ENCODE assay signal across 8 cellular contexts in genomic region chr15:58182460-58183163, GRCh38. TPM values are rescaled to one million over a fixed set of nuclear protein-coding genes. Genes with fewer than 3 reads are reported as not detected.
A peak's percentile ranks its signal among the peaks of the same experiment; 100 is the strongest.
DNase-seq lines count a peak whose midpoint lies in the region; TF ChIP-seq lines count a peak whose summit lies in the region.

No MANE protein-coding gene starts in this region.

- TF ChIP-seq CTCF in VCaP (conservative IDR thresholded peaks at IDR 0.05) (peak; percentile 98), endothelial cell (IDR thresholded peaks at IDR 0.05; ENCODE audit: unreplicated experiment) (no peak), mesothelial cell of epicardium (IDR thresholded peaks at IDR 0.05; ENCODE audit: unreplicated experiment) (no peak)

- CTCF ChIA-PET in activated naive CD4-positive, alpha-beta T cell treated with anti-CD3 and anti-CD28 coated beads, Interleukin-2, amount 10 ng/mL, durations not matched to agents 7 days and 5 days (lab: Charles Lee), result interaction anchor here (0.8 to 3.5 kb wide), 7 partner anchors 29 to 433 kb away, joined by 3 to 12 read pairs (median 8); no protein-coding TSS in a partner anchor

- H3K27ac Mint-ChIP-seq in activated naive CD4-positive, alpha-beta T cell treated with anti-CD3 and anti-CD28 coated beads, Interleukin-2, amount 10 ng/mL, durations not matched to agents 7 days and 5 days, result no peak overlapping the region
- H3K27ac Mint-ChIP-seq in endothelial cell (ENCODE audit: unreplicated experiment) (no peak overlapping the region), mesothelial cell of epicardium (no peak overlapping the region)

- no peak overlapping the region for H3K4me3 Mint-ChIP-seq in activated naive CD4-positive, alpha-beta T cell treated with anti-CD3 and anti-CD28 coated beads, Interleukin-2, amount 10 ng/mL, durations not matched to agents 7 days and 5 days
- no peak overlapping the region for H3K4me3 Mint-ChIP-seq in endothelial cell (ENCODE audit: unreplicated experiment)
- H3K4me3 Mint-ChIP-seq in mesothelial cell of epicardium, result no peak overlapping the region

- peak; percentile 46 for DNase-seq in activated naive CD4-positive, alpha-beta T cell treated with anti-CD3 and anti-CD28 coated beads, Interleukin-2, amount 10 ng/mL, durations not matched to agents 7 days and 5 days
- DNase-seq in activated naive CD4-positive, alpha-beta T cell (lab: John Stamatoyannopoulos, UW), result no peak
- DNase-seq in MV-4-11 (lab: John Stamatoyannopoulos, UW) (peak; percentile 7), endothelial cell (ENCODE audit: low spot score) (peak; percentile 62), mesothelial cell of epicardium (ENCODE audit: low spot score in 2 of 2, unreplicated experiment in 2 of 2) (peak; percentile 32 to 57), superior temporal gyrus (ENCODE audit: extremely low spot score) (peak; percentile 73), OCI-M2 (lab: John Stamatoyannopoulos, UW; ENCODE audit: unreplicated experiment) (no peak)

- no peaks in the 10 kb centered on the region for H3K4me1 Mint-ChIP-seq in activated naive CD4-positive, alpha-beta T cell treated with anti-CD3 and anti-CD28 coated beads, Interleukin-2, amount 10 ng/mL, durations not matched to agents 7 days and 5 days
- peaks cover 25% of the 10 kb centered on the region for H3K4me1 Mint-ChIP-seq in endothelial cell (ENCODE audit: unreplicated experiment)
- H3K4me1 Mint-ChIP-seq in mesothelial cell of epicardium, result no peaks in the 10 kb centered on the region

- H3K27ac ChIP-seq in VCaP, result no peak overlapping the region

- no peaks in the 10 kb centered on the region for H3K36me3 Mint-ChIP-seq in activated naive CD4-positive, alpha-beta T cell treated with anti-CD3 and anti-CD28 coated beads, Interleukin-2, amount 10 ng/mL, durations not matched to agents 7 days and 5 days
- H3K36me3 Mint-ChIP-seq in endothelial cell (ENCODE audit: low read depth, unreplicated experiment) (no peaks in the 10 kb centered on the region), mesothelial cell of epicardium (no peaks in the 10 kb centered on the region)

- H3K9me3 Mint-ChIP-seq in activated naive CD4-positive, alpha-beta T cell treated with anti-CD3 and anti-CD28 coated beads, Interleukin-2, amount 10 ng/mL, durations not matched to agents 7 days and 5 days, result no peaks in the 10 kb centered on the region
- H3K9me3 Mint-ChIP-seq in endothelial cell (ENCODE audit: unreplicated experiment) (no peaks in the 10 kb centered on the region), mesothelial cell of epicardium (no peaks in the 10 kb centered on the region)

- peaks cover 32% of the 10 kb centered on the region for H3K27me3 Mint-ChIP-seq in activated naive CD4-positive, alpha-beta T cell treated with anti-CD3 and anti-CD28 coated beads, Interleukin-2, amount 10 ng/mL, durations not matched to agents 7 days and 5 days
- H3K27me3 Mint-ChIP-seq in endothelial cell (ENCODE audit: unreplicated experiment) (no peaks in the 10 kb centered on the region), mesothelial cell of epicardium (ENCODE audit: low read depth) (peaks cover 36% of the 10 kb centered on the region)

RNA-seq across cellular contexts. Expression of gene AQP9, which starts 44.4 kb away (rescaled TPM):
- total RNA-seq in endothelial cell (ENCODE audit: unreplicated experiment), result not detected
- not detected in 3 replicates for total RNA-seq in mesothelial cell of epicardium

Comparison
In these comparisons a context has a peak if more than half of its experiments do, and no peak if none do; other contexts are left out.
1. DNase-seq: peak in activated naive CD4-positive, alpha-beta T cell treated with anti-CD3 and anti-CD28 coated beads, Interleukin-2, amount 10 ng/mL, durations not matched to agents 7 days and 5 days (single experiment), MV-4-11 (single experiment), endothelial cell (single experiment), mesothelial cell of epicardium (2 of 2) and superior temporal gyrus (single experiment); none in activated naive CD4-positive, alpha-beta T cell (0 of 4) and OCI-M2 (single experiment).